ENCODE assay signal across 21 cellular contexts in the genomic region with DNA sequence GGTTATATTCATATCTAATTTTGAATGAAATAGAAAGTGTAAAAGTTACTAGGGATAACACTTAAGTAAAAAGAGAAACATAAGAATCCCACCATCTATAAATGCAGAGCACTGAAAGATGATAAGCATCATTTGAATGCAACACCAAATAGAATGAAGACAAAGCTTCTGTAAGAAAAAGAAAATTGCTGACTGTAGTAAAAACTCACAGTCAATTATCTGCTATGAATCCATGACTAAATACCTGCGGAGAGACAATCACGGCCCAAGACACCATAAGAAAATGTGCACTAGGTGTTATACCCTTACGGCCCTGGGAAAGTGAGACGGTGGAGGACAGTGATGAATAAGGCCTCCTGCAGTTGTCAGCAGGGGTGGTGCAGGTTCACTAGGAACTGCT. TPM values are rescaled to one million over a fixed set of nuclear protein-coding genes. Genes with fewer than 3 reads are reported as not detected.
"Had no signal": no experiment of that assay in that cellular context is flagged by ENCODE, and none has a peak within 500 bp of the region (broad histone marks: within the 10 kb centered on the region; RNA-seq: fewer than 3 reads in every experiment).

No MANE protein-coding gene starts in this region.

- H3K4me1 Mint-ChIP-seq: T-cell had no signal

- H3K4me3 Mint-ChIP-seq: T-cell had no signal

- H3K9me3 ChIP-seq: SK-N-SH had no signal

- H3K27ac Mint-ChIP-seq: T-cell had no signal

- DNase-seq: Kasumi-1, KG1, MM.1S, NCI-H1092 treated with DMSO at 0.1 percent for 48 hours, NCI-H1436, NCI-H1694 treated with DMSO at 0.1 percent for 48 hours, NCI-H1930, NCI-H2081, NCI-H2107, NCI-H2227 treated with DMSO at 0.1 percent for 48 hours, NCI-H524, NCI-H526 treated with DMSO at 0.1 percent for 48 hours, NCI-H774, SHP77, SK-N-SH, SW 1271, T-cell had no signal

- H3K36me3 Mint-ChIP-seq: T-cell had no signal

- H3K27ac ChIP-seq: RWPE1 had no signal

- H3K9me2 ChIP-seq: SK-N-SH had no signal

- ATAC-seq: Panc1, T-cell had no signal

- H3K9ac ChIP-seq: SK-N-SH had no signal

- H3K4me2 ChIP-seq: SK-N-SH had no signal

RNA-seq across cellular contexts. Expression of a gene that starts 45.4 kb away (rescaled TPM):
- total RNA-seq: HT1080, SK-MEL-5, T-cell had no signal
